1 cellular context compared by ENCODE assay signal in genomic region chr11:17695454-17696441, GRCh38.
TF ChIP-seq lines count a peak whose summit lies in the region.

No MANE protein-coding gene starts in this region.

TF ChIP-seq in K562, 482 proteins besides CTCF, POLR2A, EP300 and RAD21:
- TF ChIP-seq PREB (CRISPR knock-in tag; IDR thresholded peaks at IDR 0.05) = no peak
- no peak for TF ChIP-seq IRF2 (CRISPR knock-in tag; IDR thresholded peaks at IDR 0.05)
- 0 out of 2 replicates have a peak, but pooled peaks have one; percentile 21 for TF ChIP-seq EZH2 (IDR thresholded peaks at IDR 0.05; ENCODE audit: borderline replicate concordance, low read depth, low read length)
- no peak for TF ChIP-seq NCOA2 (IDR thresholded peaks at IDR 0.05; ENCODE audit: partially characterized antibody in 2 of 2)
TF ChIP-seq in K562: peak in this region for 1.
